ENCODE assay signal across 8 cellular contexts in the genomic region with DNA sequence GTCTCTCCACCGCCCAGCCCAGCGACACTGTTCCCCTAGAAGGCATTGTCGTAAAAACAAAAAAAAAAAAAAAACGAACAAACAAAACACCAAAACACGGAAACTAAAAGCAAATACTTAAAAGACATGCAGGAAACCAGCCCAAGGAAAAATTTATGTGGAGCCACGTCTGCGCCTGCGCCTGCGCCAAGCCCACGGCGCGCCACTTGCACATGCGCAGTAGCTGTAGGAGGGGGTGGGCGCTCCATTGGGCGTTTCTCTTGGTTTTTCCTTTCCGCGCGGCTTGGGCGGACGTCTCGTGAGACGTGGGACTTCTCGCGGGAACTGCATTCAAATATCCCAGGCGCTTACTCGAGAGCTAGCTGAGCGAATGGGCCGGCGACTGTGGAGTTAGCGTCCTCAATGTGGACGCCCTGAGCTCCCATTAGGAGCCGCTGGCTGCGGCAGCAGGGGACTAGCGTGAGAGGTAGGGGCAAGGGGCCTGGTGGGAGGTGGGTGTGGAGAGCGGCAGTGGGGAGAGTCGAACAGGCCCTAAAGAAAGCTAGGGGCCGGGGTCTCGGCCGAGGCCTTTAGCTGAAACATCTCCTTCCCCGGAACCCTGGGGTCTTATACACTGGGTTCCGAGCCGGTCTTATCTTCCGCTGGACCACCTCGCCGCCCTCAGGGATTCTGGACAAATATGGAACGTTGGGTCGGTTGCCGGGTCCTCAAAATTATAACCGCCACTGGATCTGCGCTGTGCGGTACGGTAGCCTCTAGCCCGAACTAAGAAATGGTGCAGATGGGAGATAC. TPM values are rescaled to one million over a fixed set of nuclear protein-coding genes. Genes with fewer than 3 reads are reported as not detected.
DNase-seq lines count a peak whose midpoint lies in the region; ATAC-seq and TF ChIP-seq lines count a peak whose summit lies in the region.

A gene with protein sequence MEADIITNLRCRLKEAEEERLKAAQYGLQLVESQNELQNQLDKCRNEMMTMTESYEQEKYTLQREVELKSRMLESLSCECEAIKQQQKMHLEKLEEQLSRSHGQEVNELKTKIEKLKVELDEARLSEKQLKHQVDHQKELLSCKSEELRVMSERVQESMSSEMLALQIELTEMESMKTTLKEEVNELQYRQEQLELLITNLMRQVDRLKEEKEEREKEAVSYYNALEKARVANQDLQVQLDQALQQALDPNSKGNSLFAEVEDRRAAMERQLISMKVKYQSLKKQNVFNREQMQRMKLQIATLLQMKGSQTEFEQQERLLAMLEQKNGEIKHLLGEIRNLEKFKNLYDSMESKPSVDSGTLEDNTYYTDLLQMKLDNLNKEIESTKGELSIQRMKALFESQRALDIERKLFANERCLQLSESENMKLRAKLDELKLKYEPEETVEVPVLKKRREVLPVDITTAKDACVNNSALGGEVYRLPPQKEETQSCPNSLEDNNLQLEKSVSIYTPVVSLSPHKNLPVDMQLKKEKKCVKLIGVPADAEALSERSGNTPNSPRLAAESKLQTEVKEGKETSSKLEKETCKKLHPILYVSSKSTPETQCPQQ (plus strand): TSS at position 350 of the 792 bp plus-strand sequence. CDS start 4,644 bp downstream, outside the sequence.

- peak within 1 kb of the TSS; percentile 58 to 97 (median 87) for H3K4me3 ChIP-seq in dorsolateral prefrontal cortex
- peak within 1 kb of the TSS; percentile 70 to 80 (median 80) for H3K4me3 ChIP-seq in liver (ENCODE audit: low read depth in 1 of 3, low read length in 3 of 3)

- DNase-seq in CD14-positive monocyte (ENCODE audit: low spot score) (peak; percentile 92), NCI-H82 (lab: John Stamatoyannopoulos, UW) (peak; percentile 96), dorsolateral prefrontal cortex (peak; percentile 85 to 97 (median 93))
- peak; percentile 93 to 95 for DNase-seq in activated CD4-positive, alpha-beta T cell treated with anti-CD3 and anti-CD28 coated beads, Interleukin-2, amount 50 U/mL, for 48 hours
- peak; percentile 95 for DNase-seq in stimulated activated CD4-positive, alpha-beta T cell treated with anti-CD3 and anti-CD28 coated beads, Interleukin-4, amount 100 ng/mL, for 24 hours

- intact Hi-C loops in CD14-positive monocyte (cut with micrococcal nuclease) (loop anchor here (2.0 to 5.0 kb wide), 4 partner anchors 53 to 596 kb away; a partner anchor contains a TSS), dorsolateral prefrontal cortex (cut with DNase I) (loop anchor here (2.0 to 10.0 kb wide), 5 partner anchors 401 to 1009 kb away; a partner anchor contains a TSS)

- H3K27me3 Mint-ChIP-seq in CD14-positive monocyte (ENCODE audit: low read depth in 3 of 3) = peaks cover 0 to 12% (median 2%) of the 10 kb centered on the region in 3 donors

- peak within 1 kb of the TSS in 52 of 59 donors; percentile 2 to 89 (median 70) for H3K27ac ChIP-seq in dorsolateral prefrontal cortex
- peak within 1 kb of the TSS in 1 of 2 donors; percentile 25 for H3K27ac ChIP-seq in liver (ENCODE audit: low read depth in 1 of 2, low read length in 2 of 2)

- H3K27me3 ChIP-seq in dorsolateral prefrontal cortex (no peaks in the 10 kb centered on the region), liver (ENCODE audit: control insufficient read depth in 4 of 4, insufficient read depth in 4 of 4, low read length in 3 of 4) (no peaks in the 10 kb centered on the region)

- under 1% methylated on average over 53 of the region's 53 CpGs for WGBS in liver

- peak in 1 of 2 donors; percentile 12 for TF ChIP-seq RAD21 in liver (IDR thresholded peaks at IDR 0.05)

- peaks cover 0 to 11% (median 4%) of the 10 kb centered on the region in 4 donors for H3K4me1 ChIP-seq in liver (ENCODE audit: control insufficient read depth in 4 of 4, insufficient read depth in 4 of 4, low read length in 3 of 4)

- TF ChIP-seq CTCF in CD14-positive monocyte (IDR thresholded peaks at IDR 0.05) (no peak), dorsolateral prefrontal cortex (IDR thresholded peaks at IDR 0.05 in 54 of 56, conservative IDR thresholded peaks at IDR 0.05 in 2 of 56; ENCODE audit: low read depth in 1 of 56, partially characterized antibody in 56 of 56) (peak in 41 of 56 donors; percentile 7 to 68 (median 36)), liver (IDR thresholded peaks at IDR 0.05; ENCODE audit: low read depth, low read length, missing input control) (no peak)

- H3K9ac ChIP-seq in liver (ENCODE audit: low read depth in 1 of 2, low read length in 2 of 2) = peak within 1 kb of the TSS; percentile 76 to 77

- H3K9me3 Mint-ChIP-seq in CD14-positive monocyte = no peaks in the 10 kb centered on the region

- H3K36me3 ChIP-seq in liver (ENCODE audit: control insufficient read depth in 4 of 4, insufficient read depth in 3 of 4, low read depth in 1 of 4, low read length in 3 of 4) = no peaks in the 10 kb centered on the region

- peaks cover 21% of the 10 kb centered on the region for H3K4me1 Mint-ChIP-seq in CD14-positive monocyte

- peak within 1 kb of the TSS; percentile 85 to 95 (median 90) for H3K27ac Mint-ChIP-seq in CD14-positive monocyte

- no peaks in the 10 kb centered on the region for H3K9me3 ChIP-seq in liver (ENCODE audit: control insufficient read depth in 4 of 4, low read length in 3 of 4)

- peaks cover 3 to 4% of the 10 kb centered on the region in 2 donors for H3K36me3 Mint-ChIP-seq in CD14-positive monocyte

- peak within 1 kb of the TSS; percentile 94 to 98 for H3K4me3 Mint-ChIP-seq in CD14-positive monocyte

- ATAC-seq in GM19397 (IDR thresholded peaks at IDR 0.05; ENCODE audit: unreplicated experiment) (peak; percentile 92), HG03571 (IDR thresholded peaks at IDR 0.05; ENCODE audit: unreplicated experiment) (peak; percentile 90)

TF ChIP-seq in liver, 16 proteins besides CTCF, POLR2A, EP300 and RAD21:
- TF ChIP-seq GABPA (IDR thresholded peaks at IDR 0.05 in 1 of 2, conservative IDR thresholded peaks at IDR 0.05 in 1 of 2) (peak in 1 of 2 donors; percentile 27), TAF1 (conservative IDR thresholded peaks at IDR 0.05) (no peak), FOXA1 (IDR thresholded peaks at IDR 0.05) (no peak), EGR1 (IDR thresholded peaks at IDR 0.05; ENCODE audit: low read depth in 2 of 2) (peak; percentile 68 to 72), NR2F2 (IDR thresholded peaks at IDR 0.05) (no peak), FOXA2 (IDR thresholded peaks at IDR 0.05) (no peak), HNF4G (IDR thresholded peaks at IDR 0.05) (no peak), HNF4A (conservative IDR thresholded peaks at IDR 0.05) (no peak), RXRA (IDR thresholded peaks at IDR 0.05) (no peak), JUND (IDR thresholded peaks at IDR 0.05) (no peak), SP1 (IDR thresholded peaks at IDR 0.05) (no peak), YY1 (IDR thresholded peaks at IDR 0.05) (peak; percentile 72)
- TF ChIP-seq, protein P1, sequence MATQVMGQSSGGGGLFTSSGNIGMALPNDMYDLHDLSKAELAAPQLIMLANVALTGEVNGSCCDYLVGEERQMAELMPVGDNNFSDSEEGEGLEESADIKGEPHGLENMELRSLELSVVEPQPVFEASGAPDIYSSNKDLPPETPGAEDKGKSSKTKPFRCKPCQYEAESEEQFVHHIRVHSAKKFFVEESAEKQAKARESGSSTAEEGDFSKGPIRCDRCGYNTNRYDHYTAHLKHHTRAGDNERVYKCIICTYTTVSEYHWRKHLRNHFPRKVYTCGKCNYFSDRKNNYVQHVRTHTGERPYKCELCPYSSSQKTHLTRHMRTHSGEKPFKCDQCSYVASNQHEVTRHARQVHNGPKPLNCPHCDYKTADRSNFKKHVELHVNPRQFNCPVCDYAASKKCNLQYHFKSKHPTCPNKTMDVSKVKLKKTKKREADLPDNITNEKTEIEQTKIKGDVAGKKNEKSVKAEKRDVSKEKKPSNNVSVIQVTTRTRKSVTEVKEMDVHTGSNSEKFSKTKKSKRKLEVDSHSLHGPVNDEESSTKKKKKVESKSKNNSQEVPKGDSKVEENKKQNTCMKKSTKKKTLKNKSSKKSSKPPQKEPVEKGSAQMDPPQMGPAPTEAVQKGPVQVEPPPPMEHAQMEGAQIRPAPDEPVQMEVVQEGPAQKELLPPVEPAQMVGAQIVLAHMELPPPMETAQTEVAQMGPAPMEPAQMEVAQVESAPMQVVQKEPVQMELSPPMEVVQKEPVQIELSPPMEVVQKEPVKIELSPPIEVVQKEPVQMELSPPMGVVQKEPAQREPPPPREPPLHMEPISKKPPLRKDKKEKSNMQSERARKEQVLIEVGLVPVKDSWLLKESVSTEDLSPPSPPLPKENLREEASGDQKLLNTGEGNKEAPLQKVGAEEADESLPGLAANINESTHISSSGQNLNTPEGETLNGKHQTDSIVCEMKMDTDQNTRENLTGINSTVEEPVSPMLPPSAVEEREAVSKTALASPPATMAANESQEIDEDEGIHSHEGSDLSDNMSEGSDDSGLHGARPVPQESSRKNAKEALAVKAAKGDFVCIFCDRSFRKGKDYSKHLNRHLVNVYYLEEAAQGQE (IDR thresholded peaks at IDR 0.05) = no peak
- TF ChIP-seq, protein P2, sequence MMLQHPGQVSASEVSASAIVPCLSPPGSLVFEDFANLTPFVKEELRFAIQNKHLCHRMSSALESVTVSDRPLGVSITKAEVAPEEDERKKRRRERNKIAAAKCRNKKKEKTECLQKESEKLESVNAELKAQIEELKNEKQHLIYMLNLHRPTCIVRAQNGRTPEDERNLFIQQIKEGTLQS (IDR thresholded peaks at IDR 0.05) = no peak
- TF ChIP-seq, protein P3, sequence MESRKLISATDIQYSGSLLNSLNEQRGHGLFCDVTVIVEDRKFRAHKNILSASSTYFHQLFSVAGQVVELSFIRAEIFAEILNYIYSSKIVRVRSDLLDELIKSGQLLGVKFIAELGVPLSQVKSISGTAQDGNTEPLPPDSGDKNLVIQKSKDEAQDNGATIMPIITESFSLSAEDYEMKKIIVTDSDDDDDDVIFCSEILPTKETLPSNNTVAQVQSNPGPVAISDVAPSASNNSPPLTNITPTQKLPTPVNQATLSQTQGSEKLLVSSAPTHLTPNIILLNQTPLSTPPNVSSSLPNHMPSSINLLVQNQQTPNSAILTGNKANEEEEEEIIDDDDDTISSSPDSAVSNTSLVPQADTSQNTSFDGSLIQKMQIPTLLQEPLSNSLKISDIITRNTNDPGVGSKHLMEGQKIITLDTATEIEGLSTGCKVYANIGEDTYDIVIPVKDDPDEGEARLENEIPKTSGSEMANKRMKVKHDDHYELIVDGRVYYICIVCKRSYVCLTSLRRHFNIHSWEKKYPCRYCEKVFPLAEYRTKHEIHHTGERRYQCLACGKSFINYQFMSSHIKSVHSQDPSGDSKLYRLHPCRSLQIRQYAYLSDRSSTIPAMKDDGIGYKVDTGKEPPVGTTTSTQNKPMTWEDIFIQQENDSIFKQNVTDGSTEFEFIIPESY (IDR thresholded peaks at IDR 0.05) = peak; percentile 100
- TF ChIP-seq, protein P4, sequence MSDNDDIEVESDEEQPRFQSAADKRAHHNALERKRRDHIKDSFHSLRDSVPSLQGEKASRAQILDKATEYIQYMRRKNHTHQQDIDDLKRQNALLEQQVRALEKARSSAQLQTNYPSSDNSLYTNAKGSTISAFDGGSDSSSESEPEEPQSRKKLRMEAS (IDR thresholded peaks at IDR 0.05) = peak; percentile 50
TF ChIP-seq in liver: peak in this region for 5.

RNA-seq across cellular contexts. Expression of the gene that starts here (rescaled TPM):
- polyA plus RNA-seq in CD14-positive monocyte = 1 to 10 TPM; 1.4 to 1.6 TPM
- 10 to 100 TPM in 106 of 120 experiments, 1 to 10 TPM in 14; 6.4 to 23.1 (median 14.0) TPM for total RNA-seq in dorsolateral prefrontal cortex
- 10 to 100 TPM in 1 of 2 donors, 1 to 10 TPM in 1; 4.1 to 11.5 TPM for total RNA-seq in liver
- 1 to 10 TPM in 1 of 2 donors, under 1 TPM in 1; 0.89 to 1.9 TPM for polyA plus RNA-seq in liver

Comparison
In these comparisons a context has a peak if more than half of its experiments do, and no peak if none do; other contexts are left out.
1. CTCF ChIP-seq: peak in dorsolateral prefrontal cortex (41 of 56); none in CD14-positive monocyte (single experiment) and liver (single experiment).
2. Peak in every context shown above with its lines, with median percentiles within 50 percentile points of each other: DNase-seq.